Comparison of ENCODE assay signal across 8 cellular contexts in the genomic region with DNA sequence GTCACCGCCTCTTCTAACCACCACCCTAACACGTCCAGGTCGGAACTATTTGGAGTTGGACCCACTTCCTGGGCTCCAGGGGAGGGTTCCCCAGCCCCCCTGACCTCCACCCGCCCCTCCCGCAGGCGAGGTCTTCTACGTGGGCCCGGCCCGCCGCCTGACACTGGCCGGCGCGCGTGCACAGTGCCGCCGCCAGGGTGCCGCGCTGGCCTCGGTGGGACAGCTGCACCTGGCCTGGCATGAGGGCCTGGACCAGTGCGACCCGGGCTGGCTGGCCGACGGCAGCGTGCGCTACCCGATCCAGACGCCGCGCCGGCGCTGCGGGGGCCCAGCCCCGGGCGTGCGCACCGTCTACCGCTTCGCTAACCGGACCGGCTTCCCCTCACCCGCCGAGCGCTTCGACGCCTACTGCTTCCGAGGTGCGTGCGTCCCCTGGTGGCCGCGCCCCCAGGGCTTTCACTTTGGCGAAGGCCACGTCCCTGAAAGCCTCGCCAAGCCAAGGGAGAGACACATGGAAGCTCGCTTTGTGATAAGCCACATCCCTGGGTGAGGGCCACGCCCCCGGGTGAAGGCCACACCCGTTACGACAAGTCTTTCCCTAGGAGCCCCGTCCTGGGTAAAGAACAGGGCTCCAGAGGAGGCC. TPM values are rescaled to one million over a fixed set of nuclear protein-coding genes. Genes with fewer than 3 reads are reported as not detected.
DNase-seq lines count a peak whose midpoint lies in the region; ATAC-seq, FAIRE-seq and TF ChIP-seq lines count a peak whose summit lies in the region.

No MANE protein-coding gene starts in this region.

- no peaks in the 10 kb centered on the region for H3K9me3 Mint-ChIP-seq in activated T-helper 1 cell treated with anti-CD3 and anti-CD28 coated beads, Interleukin-12 subunit alpha, Interleukin-12 subunit beta, Interleukin-2, Interleukin-4 antibody, amounts not matched to agents 30 ng/mL and 10 ng/mL and 1 ng/mL, durations not matched to agents 14 hours and 24 hours and 36 hours

- peak; percentile 55 for TF ChIP-seq CTCF in foreskin fibroblast (IDR thresholded peaks at IDR 0.05; ENCODE audit: low read depth, low read length)
- TF ChIP-seq CTCF in pancreas (IDR thresholded peaks at IDR 0.05) = peak in 3 of 4 donors; percentile 18 to 39 (median 39)
- TF ChIP-seq CTCF in transverse colon (IDR thresholded peaks at IDR 0.05) = peak; percentile 54 to 81 (median 65)

- no peak for FAIRE-seq in pancreas (lab: Jason Lieb, UNC)

- H3K27me3 Mint-ChIP-seq in activated T-helper 1 cell treated with anti-CD3 and anti-CD28 coated beads, Interleukin-12 subunit alpha, Interleukin-12 subunit beta, Interleukin-2, Interleukin-4 antibody, amounts not matched to agents 30 ng/mL and 10 ng/mL and 1 ng/mL, durations not matched to agents 14 hours and 24 hours and 36 hours (ENCODE audit: insufficient read depth) = peaks cover 15% of the 10 kb centered on the region

- H3K4me1 ChIP-seq in pancreas = peaks cover 0 to 7% (median 0%) of the 10 kb centered on the region in 3 donors
- H3K4me1 ChIP-seq in transverse colon = peaks cover 0 to 11% (median 7%) of the 10 kb centered on the region in 4 donors

- H3K4me3 ChIP-seq in foreskin fibroblast (ENCODE audit: low read depth in 1 of 2, low read length in 2 of 2) (peak overlapping the region in 1 of 2 donors; percentile 24), pancreas (peak overlapping the region in 3 of 4 donors; percentile 5 to 47 (median 24)), transverse colon (peak overlapping the region; percentile 2 to 49 (median 20))

- 2 to 3% methylated on average over 59 of the region's 59 CpGs for WGBS in pancreas, 2 donors
- 3% methylated on average over 19 of the region's 59 CpGs; no CpG with 5 or more reads in 1 of the 2 donors for WGBS in transverse colon (ENCODE audit: low coverage in 1 of 2), 2 donors

- peak; percentile 63 for ATAC-seq in HG02885 (IDR thresholded peaks at IDR 0.05; ENCODE audit: poor library complexity, unreplicated experiment)
- ATAC-seq in pancreas = peak; percentile 86 to 93 (median 92)

- peak overlapping the region; percentile 31 for H3K27ac Mint-ChIP-seq in activated T-helper 1 cell treated with anti-CD3 and anti-CD28 coated beads, Interleukin-12 subunit alpha, Interleukin-12 subunit beta, Interleukin-2, Interleukin-4 antibody, amounts not matched to agents 30 ng/mL and 10 ng/mL and 1 ng/mL, durations not matched to agents 14 hours and 24 hours and 36 hours

- H3K9me3 ChIP-seq in pancreas (no peaks in the 10 kb centered on the region), transverse colon (no peaks in the 10 kb centered on the region)

- no peak for TF ChIP-seq EP300 in transverse colon (IDR thresholded peaks at IDR 0.05; ENCODE audit: low read depth)

- no peak overlapping the region for H3K27ac ChIP-seq in pancreas
- H3K27ac ChIP-seq in transverse colon = no peak overlapping the region

- in situ Hi-C loops in transverse colon (cut with MboI; ENCODE audit: low pct_ligation_motif_present in 1 of 4, low pct_unique_long_range_greater_than_20kb in 1 of 4, low sequenced_read_pairs in 3 of 4) = no loop called here

- H3K27me3 ChIP-seq in pancreas (no peaks in the 10 kb centered on the region), transverse colon (peaks cover 50% of the 10 kb centered on the region)

- H3K36me3 Mint-ChIP-seq in activated T-helper 1 cell treated with anti-CD3 and anti-CD28 coated beads, Interleukin-12 subunit alpha, Interleukin-12 subunit beta, Interleukin-2, Interleukin-4 antibody, amounts not matched to agents 30 ng/mL and 10 ng/mL and 1 ng/mL, durations not matched to agents 14 hours and 24 hours and 36 hours (ENCODE audit: low read depth) = no peaks in the 10 kb centered on the region

- H3K4me1 Mint-ChIP-seq in activated T-helper 1 cell treated with anti-CD3 and anti-CD28 coated beads, Interleukin-12 subunit alpha, Interleukin-12 subunit beta, Interleukin-2, Interleukin-4 antibody, amounts not matched to agents 30 ng/mL and 10 ng/mL and 1 ng/mL, durations not matched to agents 14 hours and 24 hours and 36 hours (ENCODE audit: low read depth) = peaks cover 8% of the 10 kb centered on the region

- peak; percentile 90 for DNase-seq in CD1c-positive myeloid dendritic cell (ENCODE audit: extremely low spot score)
- peak; percentile 96 for DNase-seq in OCI-M1 (lab: John Stamatoyannopoulos, UW)
- peak; percentile 72 for DNase-seq in activated T-helper 1 cell treated with anti-CD3 and anti-CD28 coated beads, Interleukin-12 subunit alpha, Interleukin-12 subunit beta, Interleukin-2, Interleukin-4 antibody, amounts not matched to agents 30 ng/mL and 10 ng/mL and 1 ng/mL, durations not matched to agents 14 hours and 24 hours and 36 hours (ENCODE audit: low spot score)
- peak; percentile 41 to 76 for DNase-seq in foreskin fibroblast
- peak; percentile 58 to 87 (median 72) for DNase-seq in pancreas
- DNase-seq in transverse colon = peak; percentile 82
- no peak for DNase-seq in NCI-H1694 (lab: John Stamatoyannopoulos, UW)

- TF ChIP-seq POLR2A in transverse colon (IDR thresholded peaks at IDR 0.05) = no peak

- H3K4me3 Mint-ChIP-seq in activated T-helper 1 cell treated with anti-CD3 and anti-CD28 coated beads, Interleukin-12 subunit alpha, Interleukin-12 subunit beta, Interleukin-2, Interleukin-4 antibody, amounts not matched to agents 30 ng/mL and 10 ng/mL and 1 ng/mL, durations not matched to agents 14 hours and 24 hours and 36 hours = peak overlapping the region; percentile 81

- H3K36me3 ChIP-seq in pancreas (no peaks in the 10 kb centered on the region), transverse colon (no peaks in the 10 kb centered on the region)

- intact Hi-C loops in activated T-helper 1 cell treated with anti-CD3 and anti-CD28 coated beads, Interleukin-12 subunit alpha, Interleukin-12 subunit beta, Interleukin-2, Interleukin-4 antibody, amounts not matched to agents 30 ng/mL and 10 ng/mL and 1 ng/mL, durations not matched to agents 14 hours and 24 hours and 36 hours (cut with micrococcal nuclease) = loop anchor here (1.0 to 2.0 kb wide), 2 partner anchors 32 to 79 kb away; partner anchors contain the start of genes BORCS8 and RFXANK
- intact Hi-C loops in pancreas (cut with DNase I) (no loop called here), transverse colon (cut with DNase I; ENCODE audit: low total_unique reads) (no loop called here)

RNA-seq across cellular contexts. Expression of gene NCAN, which starts 13.2 kb away (rescaled TPM):
- 0.20 TPM in 1 of 2 replicates, not detected in the other for total RNA-seq in activated T-helper 1 cell treated with anti-CD3 and anti-CD28 coated beads, Interleukin-12 subunit alpha, Interleukin-12 subunit beta, Interleukin-2, Interleukin-4 antibody, amounts not matched to agents 30 ng/mL and 10 ng/mL and 1 ng/mL, durations not matched to agents 14 hours and 24 hours and 36 hours
- under 1 TPM in 3 of 6 donors, not detected in 3; 0.04 to 0.13 (median 0.06) TPM for total RNA-seq in pancreas
- under 1 TPM; 0.04 to 0.12 TPM for polyA plus RNA-seq in pancreas
- total RNA-seq in transverse colon = under 1 TPM in 1 of 4 donors, not detected in 3; 0.16 TPM

RNA-seq across cellular contexts. Expression of gene NR2C2AP, which starts 21.8 kb away (rescaled TPM):
- total RNA-seq in activated T-helper 1 cell treated with anti-CD3 and anti-CD28 coated beads, Interleukin-12 subunit alpha, Interleukin-12 subunit beta, Interleukin-2, Interleukin-4 antibody, amounts not matched to agents 30 ng/mL and 10 ng/mL and 1 ng/mL, durations not matched to agents 14 hours and 24 hours and 36 hours = 50.9 and 52.0 TPM in 2 replicates
- total RNA-seq in pancreas = 1 to 10 TPM; 6.8 to 9.8 (median 8.3) TPM
- 10 to 100 TPM; 15.7 to 19.1 TPM for polyA plus RNA-seq in pancreas
- total RNA-seq in transverse colon = 10 to 100 TPM in 1 of 4 donors, 1 to 10 TPM in 3; 2.2 to 12.3 (median 6.4) TPM

RNA-seq across cellular contexts. Expression of gene RFXANK, which starts 32.9 kb away (rescaled TPM):
- total RNA-seq in activated T-helper 1 cell treated with anti-CD3 and anti-CD28 coated beads, Interleukin-12 subunit alpha, Interleukin-12 subunit beta, Interleukin-2, Interleukin-4 antibody, amounts not matched to agents 30 ng/mL and 10 ng/mL and 1 ng/mL, durations not matched to agents 14 hours and 24 hours and 36 hours = 101 and 103 TPM in 2 replicates
- 10 to 100 TPM; 21.0 to 40.4 (median 30.8) TPM for total RNA-seq in pancreas
- polyA plus RNA-seq in pancreas = 100 to 1,000 TPM in 1 of 2 donors, 10 to 100 TPM in 1; 83.1 to 111 TPM
- 10 to 100 TPM; 35.9 to 51.1 (median 48.6) TPM for total RNA-seq in transverse colon

RNA-seq across cellular contexts. Expression of gene BORCS8, which starts 33.0 kb away (rescaled TPM):
- total RNA-seq in activated T-helper 1 cell treated with anti-CD3 and anti-CD28 coated beads, Interleukin-12 subunit alpha, Interleukin-12 subunit beta, Interleukin-2, Interleukin-4 antibody, amounts not matched to agents 30 ng/mL and 10 ng/mL and 1 ng/mL, durations not matched to agents 14 hours and 24 hours and 36 hours = 37.8 and 38.6 TPM in 2 replicates
- 10 to 100 TPM in 4 of 6 donors, 1 to 10 TPM in 2; 7.2 to 13.7 (median 10.3) TPM for total RNA-seq in pancreas
- polyA plus RNA-seq in pancreas = 10 to 100 TPM; 25.9 to 28.9 TPM
- 100 to 1,000 TPM in 1 of 4 donors, 10 to 100 TPM in 3; 13.0 to 132 (median 26.6) TPM for total RNA-seq in transverse colon

RNA-seq across cellular contexts. Expression of gene TM6SF2, which starts 48.1 kb away (rescaled TPM):
- total RNA-seq in activated T-helper 1 cell treated with anti-CD3 and anti-CD28 coated beads, Interleukin-12 subunit alpha, Interleukin-12 subunit beta, Interleukin-2, Interleukin-4 antibody, amounts not matched to agents 30 ng/mL and 10 ng/mL and 1 ng/mL, durations not matched to agents 14 hours and 24 hours and 36 hours = not detected in 2 replicates
- total RNA-seq in pancreas (under 1 TPM in 5 of 6 donors, not detected in 1; 0.08 to 0.50 (median 0.23) TPM), transverse colon (10 to 100 TPM in 2 of 4 donors, 1 to 10 TPM in 2; 4.0 to 54.6 (median 17.5) TPM)
- 1 to 10 TPM; 1.5 to 1.6 TPM for polyA plus RNA-seq in pancreas
